Comparison of ENCODE assay signal across 35 cellular contexts in the genomic region with DNA sequence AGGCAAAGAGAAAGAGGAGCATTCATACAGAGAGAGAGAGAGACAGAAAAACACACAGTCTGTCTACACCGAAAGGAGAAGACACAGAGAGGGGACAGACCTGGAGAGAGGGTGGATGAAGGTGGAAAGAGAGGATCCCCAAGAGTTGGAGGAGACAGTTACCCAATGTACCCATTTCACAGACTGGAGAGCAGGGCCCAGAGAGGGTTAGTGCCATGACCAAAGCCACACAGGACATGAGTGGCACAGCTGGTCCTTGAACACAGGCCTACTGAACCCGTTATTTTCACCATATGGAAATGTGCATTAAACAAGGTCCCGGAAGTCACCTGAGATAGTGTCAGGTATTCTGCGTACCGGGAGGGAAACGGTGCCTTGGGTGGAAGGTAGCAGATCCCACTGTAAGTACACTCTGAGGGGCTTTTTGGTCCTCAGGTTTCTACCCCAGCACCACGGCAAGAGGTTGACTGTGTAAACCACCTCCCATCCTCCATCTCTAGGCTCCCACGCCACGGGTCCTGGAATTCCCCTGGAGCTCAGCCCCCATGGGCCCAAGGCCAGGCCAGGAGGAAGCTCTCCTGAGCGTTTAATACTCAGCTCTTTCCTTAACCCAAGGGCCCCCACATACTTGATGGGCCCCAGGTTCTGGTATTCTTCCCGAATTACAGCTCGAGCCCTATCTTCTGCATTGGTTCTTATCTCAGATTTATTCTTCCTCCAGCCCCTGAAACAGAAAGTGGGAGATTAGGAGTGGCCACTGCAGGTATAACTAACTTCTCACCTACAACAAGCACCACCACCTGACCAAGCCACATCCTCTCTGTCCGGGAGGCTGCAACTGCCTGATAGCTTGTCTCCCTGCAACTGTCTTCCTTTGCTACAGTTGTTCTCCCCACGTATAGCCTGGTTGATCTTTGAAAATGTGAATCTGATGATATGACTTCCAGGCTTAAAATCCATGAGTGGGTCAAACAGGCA. TPM values are rescaled to one million over a fixed set of nuclear protein-coding genes. Genes with fewer than 3 reads are reported as not detected.
DNase-seq lines count a peak whose midpoint lies in the region; ATAC-seq, FAIRE-seq and TF ChIP-seq lines count a peak whose summit lies in the region.
"Had no signal": no experiment of that assay in that cellular context is flagged by ENCODE, and none has a peak within 500 bp of the region (broad histone marks: within the 10 kb centered on the region; RNA-seq: fewer than 3 reads in every experiment).

No MANE protein-coding gene starts in this region.

- CTCF ChIA-PET in activated CD8-positive, alpha-beta T cell treated with anti-CD3 and anti-CD28 coated beads, Interleukin-2, amount 10 ng/mL, durations not matched to agents 7 days and 5 days (lab: Charles Lee), result interaction anchor here (0.7 to 1.4 kb wide), 3 partner anchors 44 to 282 kb away, joined by 3 to 5 read pairs (median 3); no protein-coding TSS in a partner anchor

- no peaks in the 10 kb centered on the region for H3K79me2 ChIP-seq in Karpas-422 (ENCODE audit: low read length)

- no peak overlapping the region for H3K9ac ChIP-seq in Karpas-422 (ENCODE audit: low read length)

- H3K9me3 Mint-ChIP-seq in activated CD8-positive, alpha-beta T cell treated with anti-CD3 and anti-CD28 coated beads, Interleukin-2, amount 10 ng/mL, durations not matched to agents 7 days and 5 days (ENCODE audit: insufficient read depth), result no peaks in the 10 kb centered on the region
- H3K9me3 Mint-ChIP-seq: activated B cell treated with CpG ODN at 0.5 μM for 24 hours; H9; stimulated activated naive B cell treated with anti-CD40 and anti-IgM and Interleukin-4, amounts not matched to agents 10 μg/mL and 1 μg/mL and 100 μg/mL, for 72 hours had no signal

- POLR2A ChIA-PET in activated CD8-positive, alpha-beta T cell treated with anti-CD3 and anti-CD28 coated beads, Interleukin-2, amount 10 ng/mL, durations not matched to agents 7 days and 5 days (lab: Charles Lee), result no interaction called here

- no peak for TF ChIP-seq POLR2A in GM12891 (IDR thresholded peaks at IDR 0.05; ENCODE audit: low read depth, low read length)

- intact Hi-C loops in pancreas (cut with DNase I), result no loop called here

- H3K27ac ChIP-seq in pancreas (peak overlapping the region in 2 of 4 donors; percentile 7 to 34), Karpas-422 (ENCODE audit: low read length) (no peak overlapping the region)
- H3K27ac ChIP-seq: brain microvascular endothelial cell, left lung, Peyer's patch, right lobe of liver, testis, uterus had no signal

- DNase-seq in GM12891 (ENCODE audit: insufficient read length, low spot score) (no peak), HTR-8/SVneo (ENCODE audit: insufficient read length, low spot score) (no peak), pancreas (peak in 2 of 6 donors; percentile 19 to 25), DMS 273 treated with DMSO at 0.1 percent for 48 hours (lab: John Stamatoyannopoulos, UW) (no peak), Karpas-422 (no peak)
- DNase-seq in activated CD8-positive, alpha-beta T cell treated with anti-CD3 and anti-CD28 coated beads, Interleukin-2, amount 10 ng/mL, durations not matched to agents 7 days and 5 days, result peak; percentile 70
- DNase-seq in stimulated activated CD4-positive, alpha-beta T cell treated with anti-CD3 and anti-CD28 coated beads, Interleukin-2, amount 100 ng/mL, for 24 hours, result no peak
- DNase-seq: activated B cell treated with CpG ODN at 0.5 μM for 24 hours; activated T-cell treated with anti-CD3 and anti-CD28 coated beads, Interleukin-2, amount 50 U/mL, for 1 hour; brain microvascular endothelial cell; C1 segment of cervical spinal cord; Calu3; DND-41; dorsolateral prefrontal cortex; H9; Kasumi-1; left lung; mesenchymal stem cell; NCI-H1048; NCI-H187; NCI-H2171 treated with DMSO at 0.1 percent for 48 hours; NCI-H524 treated with DMSO at 0.1 percent for 48 hours; Peyer's patch; right lobe of liver; stimulated activated CD4-positive, alpha-beta T cell treated with anti-CD3 and anti-CD28 coated beads, Interleukin-12 subunit alpha, Interleukin-12 subunit beta, amount 100 ng/mL, for 4 hours; stimulated activated CD4-positive, alpha-beta T cell treated with anti-CD3 and anti-CD28 coated beads, Interleukin-4, amount 100 ng/mL, for 24 hours; stimulated activated naive B cell treated with anti-CD40 and anti-IgM and Interleukin-4, amounts not matched to agents 10 μg/mL and 1 μg/mL and 100 μg/mL, for 72 hours; SW 1271; testis; uterus had no signal

- H2AFZ ChIP-seq in Karpas-422 (ENCODE audit: low read length), result no peak overlapping the region

- H3K36me3 ChIP-seq in pancreas (no peaks in the 10 kb centered on the region), Karpas-422 (ENCODE audit: insufficient read depth, low read length) (no peaks in the 10 kb centered on the region)
- H3K36me3 ChIP-seq: brain microvascular endothelial cell, left lung, Peyer's patch, right lobe of liver, uterus had no signal

- no peaks in the 10 kb centered on the region for H3K9me3 ChIP-seq in pancreas
- H3K9me3 ChIP-seq in Karpas-422 (ENCODE audit: low read length), result no peaks in the 10 kb centered on the region
- H3K9me3 ChIP-seq: left lung, Peyer's patch, right lobe of liver, testis, uterus had no signal

- TF ChIP-seq CTCF in pancreas (IDR thresholded peaks at IDR 0.05), result no peak

- peaks cover 12% of the 10 kb centered on the region for H3K27me3 Mint-ChIP-seq in activated CD8-positive, alpha-beta T cell treated with anti-CD3 and anti-CD28 coated beads, Interleukin-2, amount 10 ng/mL, durations not matched to agents 7 days and 5 days (ENCODE audit: low read depth)

- H3K4me1 ChIP-seq in pancreas, result no peaks in the 10 kb centered on the region
- H3K4me1 ChIP-seq in Karpas-422 (ENCODE audit: low read length), result no peaks in the 10 kb centered on the region
- H3K4me1 ChIP-seq: left lung, Peyer's patch, right lobe of liver, testis, uterus had no signal

- H3K4me3 Mint-ChIP-seq in activated CD8-positive, alpha-beta T cell treated with anti-CD3 and anti-CD28 coated beads, Interleukin-2, amount 10 ng/mL, durations not matched to agents 7 days and 5 days, result peak overlapping the region; percentile 3
- H3K4me3 Mint-ChIP-seq: activated B cell treated with CpG ODN at 0.5 μM for 24 hours; H9; stimulated activated naive B cell treated with anti-CD40 and anti-IgM and Interleukin-4, amounts not matched to agents 10 μg/mL and 1 μg/mL and 100 μg/mL, for 72 hours had no signal

- 67 to 74% methylated on average over 14 of the region's 14 CpGs for WGBS in pancreas, 2 donors

- H3K27me3 ChIP-seq in pancreas, result no peaks in the 10 kb centered on the region
- H3K27me3 ChIP-seq in Karpas-422 (ENCODE audit: low read length), result no peaks in the 10 kb centered on the region
- H3K27me3 ChIP-seq: brain microvascular endothelial cell, dorsolateral prefrontal cortex, left lung, Peyer's patch, right lobe of liver, testis, uterus had no signal

- H3K4me1 Mint-ChIP-seq in activated CD8-positive, alpha-beta T cell treated with anti-CD3 and anti-CD28 coated beads, Interleukin-2, amount 10 ng/mL, durations not matched to agents 7 days and 5 days (ENCODE audit: low read depth), result peaks cover 6% of the 10 kb centered on the region
- H3K4me1 Mint-ChIP-seq: activated B cell treated with CpG ODN at 0.5 μM for 24 hours; stimulated activated naive B cell treated with anti-CD40 and anti-IgM and Interleukin-4, amounts not matched to agents 10 μg/mL and 1 μg/mL and 100 μg/mL, for 72 hours had no signal

- ATAC-seq in activated CD8-positive, alpha-beta T cell treated with anti-CD3 and anti-CD28 coated beads, Interleukin-2, amount 10 ng/mL, durations not matched to agents 7 days and 5 days, result peak; percentile 96
- ATAC-seq in pancreas, result peak in 3 of 4 donors; percentile 40 to 78 (median 45)
- ATAC-seq: left lung; stimulated activated naive B cell treated with anti-CD40 and anti-IgM and Interleukin-4, amounts not matched to agents 10 μg/mL and 1 μg/mL and 100 μg/mL, for 72 hours had no signal

- FAIRE-seq in GM12891 (lab: Jason Lieb, UNC), result peak; percentile 61
- peak; percentile 78 for FAIRE-seq in HTR-8/SVneo (lab: Jason Lieb, UNC)
- no peak for FAIRE-seq in pancreas (lab: Jason Lieb, UNC)
- FAIRE-seq: GM19239, islet of Langerhans had no signal

- H3K27ac Mint-ChIP-seq in activated CD8-positive, alpha-beta T cell treated with anti-CD3 and anti-CD28 coated beads, Interleukin-2, amount 10 ng/mL, durations not matched to agents 7 days and 5 days, result no peak overlapping the region
- H3K27ac Mint-ChIP-seq: activated B cell treated with CpG ODN at 0.5 μM for 24 hours; stimulated activated naive B cell treated with anti-CD40 and anti-IgM and Interleukin-4, amounts not matched to agents 10 μg/mL and 1 μg/mL and 100 μg/mL, for 72 hours had no signal

- H3K4me3 ChIP-seq in pancreas, result no peak overlapping the region
- no peak overlapping the region for H3K4me3 ChIP-seq in Karpas-422 (ENCODE audit: low read length)
- H3K4me3 ChIP-seq: dorsolateral prefrontal cortex, left lung, Peyer's patch, right lobe of liver, testis, uterus had no signal

- no peaks in the 10 kb centered on the region for H3K36me3 Mint-ChIP-seq in activated CD8-positive, alpha-beta T cell treated with anti-CD3 and anti-CD28 coated beads, Interleukin-2, amount 10 ng/mL, durations not matched to agents 7 days and 5 days (ENCODE audit: low read depth)
- H3K36me3 Mint-ChIP-seq: stimulated activated naive B cell treated with anti-CD40 and anti-IgM and Interleukin-4, amounts not matched to agents 10 μg/mL and 1 μg/mL and 100 μg/mL, for 72 hours had no signal

- H3K9me2 ChIP-seq in Karpas-422 (replicated peaks; ENCODE audit: insufficient read depth, low read length), result no peaks in the 10 kb centered on the region

- no peaks in the 10 kb centered on the region for H4K20me1 ChIP-seq in Karpas-422 (ENCODE audit: insufficient read depth, low read depth, low read length)

- H3K4me2 ChIP-seq in Karpas-422 (ENCODE audit: low read depth, low read length, poor library complexity, severe bottlenecking), result no peak overlapping the region

TF ChIP-seq in GM12891, 5 proteins besides CTCF, POLR2A, EP300 and RAD21:
- TF ChIP-seq TAF1 (IDR thresholded peaks at IDR 0.05; ENCODE audit: low read depth, low read length) (no peak), SPI1 (IDR thresholded peaks at IDR 0.05; ENCODE audit: low read depth, low read length) (no peak), POLR2AphosphoS5 (IDR thresholded peaks at IDR 0.05; ENCODE audit: low read depth, low read length) (no peak), POU2F2 (IDR thresholded peaks at IDR 0.05; ENCODE audit: low read depth, low read length) (no peak)

RNA-seq across cellular contexts. Expression of a gene that starts 38.4 kb away (rescaled TPM):
- 0.17 TPM for polyA plus RNA-seq in GM12891 (2012; ENCODE audit: low read depth, missing spikeins)
- not detected for total RNA-seq in activated CD8-positive, alpha-beta T cell treated with anti-CD3 and anti-CD28 coated beads, Interleukin-2, amount 10 ng/mL, durations not matched to agents 7 days and 5 days
- not detected for total RNA-seq in pancreas
- not detected for polyA plus RNA-seq in pancreas
- not detected in 2 replicates for total RNA-seq in Karpas-422 (2014; rRNA removed; shearing (Covaris generic); ENCODE audit: low replicate concordance)
- total RNA-seq: activated B cell treated with CpG ODN at 0.5 μM for 24 hours, Calu3, cerebellum, glomerular endothelial cell, H9, left lung, Peyer's patch, posterior vena cava, right lobe of liver, uterus had no signal
